19 cellular contexts compared by ENCODE assay signal in the genomic region with DNA sequence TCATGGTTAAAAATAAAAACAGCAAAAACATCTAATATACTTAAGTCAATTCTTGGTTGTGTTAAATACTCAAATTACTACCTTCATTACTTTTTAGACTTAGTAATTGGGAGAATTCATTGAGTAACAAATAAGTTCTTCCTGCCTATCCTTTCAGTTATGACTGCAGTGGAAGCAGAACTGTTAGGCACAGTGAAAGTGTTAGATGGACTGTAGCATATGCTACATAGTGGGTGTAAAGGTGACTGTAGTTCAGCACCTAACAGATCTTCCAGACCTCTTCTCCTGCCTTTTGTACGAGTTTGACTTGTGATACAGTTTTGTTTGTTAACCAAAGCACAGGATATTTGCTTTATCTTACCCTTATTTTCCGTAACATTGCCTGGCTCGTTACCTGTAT.
"Had no signal": no experiment of that assay in that cellular context is flagged by ENCODE, and none has a peak within 500 bp of the region (broad histone marks: within the 10 kb centered on the region; RNA-seq: fewer than 3 reads in every experiment).

No MANE protein-coding gene starts in this region.

- H3K36me3 Mint-ChIP-seq: type B pancreatic cell had no signal

- H3K4me3 Mint-ChIP-seq: dendritic cell treated with granulocyte-macrophage colony-stimulating factor and Interleukin-4, amounts not matched to agents 40 ng/mL and 50 ng/mL, for 4 days; endodermal cell; naive thymus-derived CD8-positive, alpha-beta T cell; type B pancreatic cell had no signal

- H3K27ac ChIP-seq: heart right ventricle, neutrophil, sigmoid colon, skin epidermis, suprapubic skin, thyroid gland had no signal

- FAIRE-seq: colon, frontal cortex, islet of Langerhans, urothelium cell line had no signal

- H3K4me3 ChIP-seq: heart right ventricle, sigmoid colon, skin epidermis, suprapubic skin, thyroid gland had no signal

- H3K27me3 Mint-ChIP-seq: dendritic cell treated with granulocyte-macrophage colony-stimulating factor and Interleukin-4, amounts not matched to agents 40 ng/mL and 50 ng/mL, for 4 days; naive thymus-derived CD8-positive, alpha-beta T cell; type B pancreatic cell had no signal

- H3K27me3 ChIP-seq: heart right ventricle, neutrophil, sigmoid colon, suprapubic skin, thyroid gland had no signal

- H3K36me3 ChIP-seq: neutrophil, sigmoid colon, suprapubic skin, thyroid gland had no signal

- ATAC-seq: esophagus mucosa; heart right ventricle; naive thymus-derived CD8-positive, alpha-beta T cell had no signal

- H3K4me1 Mint-ChIP-seq: endodermal cell had no signal

- DNase-seq: endodermal cell; heart right ventricle; hypothalamus; kidney glomerular epithelial cell; naive thymus-derived CD8-positive, alpha-beta T cell; posterior cingulate gyrus; sigmoid colon; stimulated activated naive CD4-positive, alpha-beta T cell; thyroid gland had no signal

- H3K9me3 ChIP-seq: heart right ventricle, neutrophil, sigmoid colon, suprapubic skin, thyroid gland had no signal

- H3K9me3 Mint-ChIP-seq: dendritic cell treated with granulocyte-macrophage colony-stimulating factor and Interleukin-4, amounts not matched to agents 40 ng/mL and 50 ng/mL, for 4 days; endodermal cell; naive thymus-derived CD8-positive, alpha-beta T cell; type B pancreatic cell had no signal

- H3K4me1 ChIP-seq: heart right ventricle, sigmoid colon, suprapubic skin, thyroid gland had no signal

- H3K27ac Mint-ChIP-seq: dendritic cell treated with granulocyte-macrophage colony-stimulating factor and Interleukin-4, amounts not matched to agents 40 ng/mL and 50 ng/mL, for 4 days; endodermal cell; type B pancreatic cell had no signal
